In the genomic region with DNA sequence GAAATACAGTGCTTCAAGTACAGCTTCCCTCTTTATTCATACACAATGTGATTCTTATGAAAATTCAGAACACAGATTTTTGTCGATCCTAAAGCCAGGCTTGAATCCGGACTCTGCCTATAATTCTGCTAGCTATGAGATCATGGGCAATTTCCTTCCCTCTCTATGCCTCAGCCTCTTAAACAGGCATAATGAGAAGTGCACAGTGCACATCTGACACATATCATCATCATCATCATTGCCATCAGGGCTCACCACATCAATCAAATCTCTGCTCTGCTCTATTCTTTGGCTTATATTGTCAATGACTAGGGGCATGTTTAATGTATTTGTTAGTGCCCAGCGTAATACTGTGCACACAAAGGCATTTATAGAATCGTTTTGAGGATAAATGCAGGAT, we compare ENCODE assay signal across 21 cellular contexts.
"Had no signal": no experiment of that assay in that cellular context is flagged by ENCODE, and none has a peak within 500 bp of the region (broad histone marks: within the 10 kb centered on the region; RNA-seq: fewer than 3 reads in every experiment).

No MANE protein-coding gene starts in this region.

- H3K4me3 ChIP-seq: coronary artery, dorsolateral prefrontal cortex, esophagus muscularis mucosa, gastrocnemius medialis, heart right ventricle, lower lobe of right lung had no signal

- ATAC-seq: gastrocnemius medialis; heart right ventricle; left colon; left lobe of liver; left ventricle myocardium superior; lower lobe of right lung; naive thymus-derived CD4-positive, alpha-beta T cell had no signal

- DNase-seq: dermis blood vessel endothelial cell; dorsolateral prefrontal cortex; effector CD4-positive, alpha-beta T cell; effector memory CD4-positive, alpha-beta T cell; foreskin melanocyte; gastrocnemius medialis; glutamatergic neuron; head of caudate nucleus; heart right ventricle; hippocampal formation; kidney; kidney glomerular epithelial cell; left colon; left ventricle myocardium superior; lower lobe of right lung; mesenchymal stem cell; midbrain; naive thymus-derived CD4-positive, alpha-beta T cell had no signal

- H3K27me3 Mint-ChIP-seq: naive thymus-derived CD4-positive, alpha-beta T cell had no signal

- H3K9me3 ChIP-seq: esophagus muscularis mucosa, gastrocnemius medialis, lower lobe of right lung had no signal

- H3K4me1 ChIP-seq: gastrocnemius medialis, heart right ventricle, lower lobe of right lung had no signal

- H3K27ac Mint-ChIP-seq: naive thymus-derived CD4-positive, alpha-beta T cell had no signal

- H3K27ac ChIP-seq: coronary artery, dorsolateral prefrontal cortex, esophagus muscularis mucosa, gastrocnemius medialis, heart right ventricle, lower lobe of right lung had no signal

- H3K27me3 ChIP-seq: dorsolateral prefrontal cortex, esophagus muscularis mucosa, gastrocnemius medialis, heart right ventricle had no signal

- H3K4me3 Mint-ChIP-seq: naive thymus-derived CD4-positive, alpha-beta T cell had no signal
